Comparison of ENCODE assay signal across 23 cellular contexts in the genomic region with DNA sequence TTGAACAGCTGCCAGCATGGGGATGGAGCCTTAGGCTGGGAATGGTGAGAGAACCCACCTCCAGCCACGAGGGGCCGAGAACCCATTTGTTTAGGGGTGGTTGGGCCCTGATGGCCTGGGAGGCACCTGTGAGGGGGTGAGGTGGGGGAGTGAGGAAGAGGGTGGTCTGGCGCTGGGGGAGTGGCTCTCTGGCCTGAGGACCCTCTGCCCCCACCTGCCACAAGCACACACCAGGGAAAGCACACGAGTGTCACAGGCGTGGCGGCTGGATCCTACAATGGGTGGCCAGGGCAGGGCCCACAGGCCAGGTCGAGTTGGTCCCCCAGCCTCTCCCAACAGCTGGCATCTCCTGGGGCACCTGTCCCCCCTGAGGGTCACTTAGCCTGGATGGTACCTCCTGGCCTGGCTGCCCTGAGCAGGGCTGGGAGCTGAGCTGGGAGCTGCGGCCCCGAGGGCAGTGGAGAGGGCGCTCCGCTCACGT.
DNase-seq lines count a peak whose midpoint lies in the region; ATAC-seq and TF ChIP-seq lines count a peak whose summit lies in the region.
"Had no signal": no experiment of that assay in that cellular context is flagged by ENCODE, and none has a peak within 500 bp of the region (broad histone marks: within the 10 kb centered on the region; RNA-seq: fewer than 3 reads in every experiment).

No MANE protein-coding gene starts in this region.

- ATAC-seq in T-helper 17 cell (no peak), sciatic nerve (no peak), GM19328 (IDR thresholded peaks at IDR 0.05; ENCODE audit: unreplicated experiment) (no peak)
- ATAC-seq: activated CD8-positive, alpha-beta T cell treated with anti-CD3 and anti-CD28 coated beads for 36 hours; naive thymus-derived CD4-positive, alpha-beta T cell; psoas muscle had no signal

- POLR2A ChIA-PET in activated CD4-positive, alpha-beta T cell treated with anti-CD3 and anti-CD28 coated beads, Interleukin-2, amount 10 ng/mL, durations not matched to agents 7 days and 5 days (lab: Charles Lee): no interaction called here

- H3K36me3 ChIP-seq in breast epithelium: no peaks in the 10 kb centered on the region
- H3K36me3 ChIP-seq: HAP-1 had no signal

- H3K27ac ChIP-seq in breast epithelium: no peak overlapping the region
- H3K27ac ChIP-seq: psoas muscle had no signal

- CTCF ChIA-PET in activated CD4-positive, alpha-beta T cell treated with anti-CD3 and anti-CD28 coated beads, Interleukin-2, amount 10 ng/mL, durations not matched to agents 7 days and 5 days (lab: Charles Lee): no interaction called here

- DNase-seq in activated CD4-positive, alpha-beta T cell treated with anti-CD3 and anti-CD28 coated beads, Interleukin-2, amount 10 ng/mL, durations not matched to agents 7 days and 5 days: peak; percentile 5
- DNase-seq in activated CD4-positive, alpha-beta T cell treated with anti-CD3 and anti-CD28 coated beads for 48 hours: no peak
- DNase-seq in T-helper 17 cell: peak in 2 of 3 donors; percentile 5 to 6
- peak; percentile 33 for DNase-seq in islet precursor cell
- peak; percentile 27 for DNase-seq in sciatic nerve (ENCODE audit: low spot score)
- no peak for DNase-seq in breast epithelium (ENCODE audit: low spot score in 2 of 2)
- no peak for DNase-seq in NCI-H748 (lab: John Stamatoyannopoulos, UW; ENCODE audit: unreplicated experiment)
- DNase-seq: activated CD8-positive, alpha-beta T cell treated with anti-CD3 and anti-CD28 coated beads for 36 hours; amniotic stem cell; Calu3; caudate nucleus; EL; foreskin melanocyte; hypothalamus; KG1; NCI-H774; OCI-M1; psoas muscle; SHP77 treated with DMSO at 0.1 percent for 48 hours; stimulated activated CD4-positive, alpha-beta T cell treated with anti-CD3 and anti-CD28 coated beads, Interleukin-4, amount 100 ng/mL, for 4 hours had no signal

- H3K9me3 ChIP-seq in T-helper 17 cell (ENCODE audit: control insufficient read depth, low read length, poor library complexity, severe bottlenecking) (no peaks in the 10 kb centered on the region), breast epithelium (peaks cover 11 to 13% of the 10 kb centered on the region in 2 donors)
- H3K9me3 ChIP-seq: HAP-1, psoas muscle had no signal

- H3K4me1 Mint-ChIP-seq in activated CD4-positive, alpha-beta T cell treated with anti-CD3 and anti-CD28 coated beads, Interleukin-2, amount 10 ng/mL, durations not matched to agents 7 days and 5 days: peaks cover 29% of the 10 kb centered on the region
- peaks cover 4% of the 10 kb centered on the region for H3K4me1 Mint-ChIP-seq in T-helper 17 cell

- intact Hi-C loops in sciatic nerve (cut with DNase I) (no loop called here), breast epithelium (cut with DNase I; ENCODE audit: low total_unique reads) (no loop called here)

- no peak for TF ChIP-seq POLR2A in breast epithelium (IDR thresholded peaks at IDR 0.05)

- H3K36me3 Mint-ChIP-seq in activated CD4-positive, alpha-beta T cell treated with anti-CD3 and anti-CD28 coated beads, Interleukin-2, amount 10 ng/mL, durations not matched to agents 7 days and 5 days (ENCODE audit: low read depth): no peaks in the 10 kb centered on the region
- peaks cover 2% of the 10 kb centered on the region for H3K36me3 Mint-ChIP-seq in T-helper 17 cell (ENCODE audit: low read depth)
- H3K36me3 Mint-ChIP-seq: naive thymus-derived CD4-positive, alpha-beta T cell had no signal

- no peaks in the 10 kb centered on the region for H3K4me1 ChIP-seq in breast epithelium
- H3K4me1 ChIP-seq: HAP-1, psoas muscle had no signal

- H3K4me3 Mint-ChIP-seq in activated CD4-positive, alpha-beta T cell treated with anti-CD3 and anti-CD28 coated beads, Interleukin-2, amount 10 ng/mL, durations not matched to agents 7 days and 5 days: no peak overlapping the region
- H3K4me3 Mint-ChIP-seq in T-helper 17 cell: no peak overlapping the region
- H3K4me3 Mint-ChIP-seq: activated CD8-positive, alpha-beta T cell treated with anti-CD3 and anti-CD28 coated beads for 36 hours; naive thymus-derived CD4-positive, alpha-beta T cell had no signal

- no peak for TF ChIP-seq CTCF in breast epithelium (IDR thresholded peaks at IDR 0.05)

- H3K4me3 ChIP-seq in breast epithelium: no peak overlapping the region
- H3K4me3 ChIP-seq: HAP-1, psoas muscle had no signal

- peaks cover 0 to 16% of the 10 kb centered on the region in 2 donors for H3K27me3 ChIP-seq in breast epithelium

- H3K27me3 Mint-ChIP-seq in activated CD4-positive, alpha-beta T cell treated with anti-CD3 and anti-CD28 coated beads, Interleukin-2, amount 10 ng/mL, durations not matched to agents 7 days and 5 days: peaks cover 29% of the 10 kb centered on the region
- H3K27me3 Mint-ChIP-seq in T-helper 17 cell: peaks cover 20% of the 10 kb centered on the region
- H3K27me3 Mint-ChIP-seq: activated CD8-positive, alpha-beta T cell treated with anti-CD3 and anti-CD28 coated beads for 36 hours had no signal

- no peaks in the 10 kb centered on the region for H3K9me3 Mint-ChIP-seq in activated CD4-positive, alpha-beta T cell treated with anti-CD3 and anti-CD28 coated beads, Interleukin-2, amount 10 ng/mL, durations not matched to agents 7 days and 5 days
- H3K9me3 Mint-ChIP-seq: activated CD8-positive, alpha-beta T cell treated with anti-CD3 and anti-CD28 coated beads for 36 hours had no signal

- H3K27ac Mint-ChIP-seq in activated CD4-positive, alpha-beta T cell treated with anti-CD3 and anti-CD28 coated beads, Interleukin-2, amount 10 ng/mL, durations not matched to agents 7 days and 5 days: no peak overlapping the region
- no peak overlapping the region for H3K27ac Mint-ChIP-seq in T-helper 17 cell
- H3K27ac Mint-ChIP-seq: activated CD8-positive, alpha-beta T cell treated with anti-CD3 and anti-CD28 coated beads for 36 hours; naive thymus-derived CD4-positive, alpha-beta T cell had no signal

Comparison
In these comparisons a context has a peak if more than half of its experiments do, and no peak if none do; other contexts are left out.
1. DNase-seq: peak in activated CD4-positive, alpha-beta T cell treated with anti-CD3 and anti-CD28 coated beads, Interleukin-2, amount 10 ng/mL, durations not matched to agents 7 days and 5 days (single experiment), T-helper 17 cell (2 of 3), islet precursor cell (single experiment) and sciatic nerve (single experiment); none in activated CD4-positive, alpha-beta T cell treated with anti-CD3 and anti-CD28 coated beads for 48 hours (single experiment), breast epithelium (0 of 2) and NCI-H748 (single experiment).